Comparison of ENCODE assay signal across 1 cellular context in the genomic region with DNA sequence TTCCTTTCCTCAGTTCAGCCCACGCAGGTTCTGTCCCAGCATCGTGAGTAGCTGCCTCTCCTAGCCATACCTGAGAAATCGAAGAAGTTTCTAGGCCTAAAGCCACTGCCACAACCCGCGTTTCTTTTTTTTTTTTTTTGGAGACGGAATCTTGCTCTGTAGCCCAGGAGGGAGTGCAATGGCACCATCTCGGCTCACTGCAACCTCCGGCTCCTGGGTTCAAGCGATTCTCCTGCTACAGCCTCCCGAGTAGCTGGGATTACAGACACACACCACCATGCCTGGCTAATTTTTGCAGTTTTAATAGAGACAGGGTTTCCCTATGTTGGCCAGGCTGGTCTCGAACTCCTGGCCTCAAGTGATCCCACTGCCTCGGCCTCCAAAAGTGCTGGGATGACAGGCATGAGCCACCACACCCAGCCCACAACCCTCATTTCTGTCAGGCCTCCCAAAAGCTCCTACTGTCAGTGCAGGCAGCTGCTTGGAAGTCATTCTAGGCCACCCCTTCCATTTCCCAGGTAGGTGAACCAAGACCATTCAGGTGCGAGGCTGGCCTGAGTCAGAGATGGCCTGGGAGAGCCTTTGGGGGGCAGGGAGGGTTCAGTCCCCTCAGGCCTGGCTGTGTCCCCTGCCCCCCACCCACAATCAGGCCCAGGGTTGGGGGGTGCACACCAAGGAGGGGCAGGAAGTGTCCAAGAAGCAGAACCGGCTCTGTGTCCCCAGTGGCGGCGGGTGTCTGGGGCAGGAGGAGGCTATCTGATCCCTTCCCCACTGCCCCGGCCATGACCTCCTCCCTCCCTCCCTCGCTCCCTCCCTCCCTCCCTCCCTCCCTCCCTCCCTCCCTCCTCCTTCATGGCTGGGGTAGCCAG.
TF ChIP-seq lines count a peak whose summit lies in the region.

No MANE protein-coding gene starts in this region.

TF ChIP-seq in K562, 482 proteins besides CTCF, POLR2A, EP300 and RAD21 (continued from another document and continues in another):
- TF ChIP-seq NONO (IDR thresholded peaks at IDR 0.05; ENCODE audit: low read depth in 2 of 2, low read length in 1 of 2): no peak
- no peak for TF ChIP-seq CC2D1A (IDR thresholded peaks at IDR 0.05)
- TF ChIP-seq, protein P1, sequence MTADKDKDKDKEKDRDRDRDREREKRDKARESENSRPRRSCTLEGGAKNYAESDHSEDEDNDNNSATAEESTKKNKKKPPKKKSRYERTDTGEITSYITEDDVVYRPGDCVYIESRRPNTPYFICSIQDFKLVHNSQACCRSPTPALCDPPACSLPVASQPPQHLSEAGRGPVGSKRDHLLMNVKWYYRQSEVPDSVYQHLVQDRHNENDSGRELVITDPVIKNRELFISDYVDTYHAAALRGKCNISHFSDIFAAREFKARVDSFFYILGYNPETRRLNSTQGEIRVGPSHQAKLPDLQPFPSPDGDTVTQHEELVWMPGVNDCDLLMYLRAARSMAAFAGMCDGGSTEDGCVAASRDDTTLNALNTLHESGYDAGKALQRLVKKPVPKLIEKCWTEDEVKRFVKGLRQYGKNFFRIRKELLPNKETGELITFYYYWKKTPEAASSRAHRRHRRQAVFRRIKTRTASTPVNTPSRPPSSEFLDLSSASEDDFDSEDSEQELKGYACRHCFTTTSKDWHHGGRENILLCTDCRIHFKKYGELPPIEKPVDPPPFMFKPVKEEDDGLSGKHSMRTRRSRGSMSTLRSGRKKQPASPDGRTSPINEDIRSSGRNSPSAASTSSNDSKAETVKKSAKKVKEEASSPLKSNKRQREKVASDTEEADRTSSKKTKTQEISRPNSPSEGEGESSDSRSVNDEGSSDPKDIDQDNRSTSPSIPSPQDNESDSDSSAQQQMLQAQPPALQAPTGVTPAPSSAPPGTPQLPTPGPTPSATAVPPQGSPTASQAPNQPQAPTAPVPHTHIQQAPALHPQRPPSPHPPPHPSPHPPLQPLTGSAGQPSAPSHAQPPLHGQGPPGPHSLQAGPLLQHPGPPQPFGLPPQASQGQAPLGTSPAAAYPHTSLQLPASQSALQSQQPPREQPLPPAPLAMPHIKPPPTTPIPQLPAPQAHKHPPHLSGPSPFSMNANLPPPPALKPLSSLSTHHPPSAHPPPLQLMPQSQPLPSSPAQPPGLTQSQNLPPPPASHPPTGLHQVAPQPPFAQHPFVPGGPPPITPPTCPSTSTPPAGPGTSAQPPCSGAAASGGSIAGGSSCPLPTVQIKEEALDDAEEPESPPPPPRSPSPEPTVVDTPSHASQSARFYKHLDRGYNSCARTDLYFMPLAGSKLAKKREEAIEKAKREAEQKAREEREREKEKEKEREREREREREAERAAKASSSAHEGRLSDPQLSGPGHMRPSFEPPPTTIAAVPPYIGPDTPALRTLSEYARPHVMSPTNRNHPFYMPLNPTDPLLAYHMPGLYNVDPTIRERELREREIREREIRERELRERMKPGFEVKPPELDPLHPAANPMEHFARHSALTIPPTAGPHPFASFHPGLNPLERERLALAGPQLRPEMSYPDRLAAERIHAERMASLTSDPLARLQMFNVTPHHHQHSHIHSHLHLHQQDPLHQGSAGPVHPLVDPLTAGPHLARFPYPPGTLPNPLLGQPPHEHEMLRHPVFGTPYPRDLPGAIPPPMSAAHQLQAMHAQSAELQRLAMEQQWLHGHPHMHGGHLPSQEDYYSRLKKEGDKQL (CRISPR knock-in tag; IDR thresholded peaks at IDR 0.05; ENCODE audit: borderline replicate concordance): no peak
- TF ChIP-seq ELF4 (CRISPR knock-in tag; IDR thresholded peaks at IDR 0.05): no peak
- TF ChIP-seq, protein P2, sequence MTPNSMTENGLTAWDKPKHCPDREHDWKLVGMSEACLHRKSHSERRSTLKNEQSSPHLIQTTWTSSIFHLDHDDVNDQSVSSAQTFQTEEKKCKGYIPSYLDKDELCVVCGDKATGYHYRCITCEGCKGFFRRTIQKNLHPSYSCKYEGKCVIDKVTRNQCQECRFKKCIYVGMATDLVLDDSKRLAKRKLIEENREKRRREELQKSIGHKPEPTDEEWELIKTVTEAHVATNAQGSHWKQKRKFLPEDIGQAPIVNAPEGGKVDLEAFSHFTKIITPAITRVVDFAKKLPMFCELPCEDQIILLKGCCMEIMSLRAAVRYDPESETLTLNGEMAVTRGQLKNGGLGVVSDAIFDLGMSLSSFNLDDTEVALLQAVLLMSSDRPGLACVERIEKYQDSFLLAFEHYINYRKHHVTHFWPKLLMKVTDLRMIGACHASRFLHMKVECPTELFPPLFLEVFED (CRISPR knock-in tag; conservative IDR thresholded peaks at IDR 0.05): no peak
- TF ChIP-seq, protein P3, sequence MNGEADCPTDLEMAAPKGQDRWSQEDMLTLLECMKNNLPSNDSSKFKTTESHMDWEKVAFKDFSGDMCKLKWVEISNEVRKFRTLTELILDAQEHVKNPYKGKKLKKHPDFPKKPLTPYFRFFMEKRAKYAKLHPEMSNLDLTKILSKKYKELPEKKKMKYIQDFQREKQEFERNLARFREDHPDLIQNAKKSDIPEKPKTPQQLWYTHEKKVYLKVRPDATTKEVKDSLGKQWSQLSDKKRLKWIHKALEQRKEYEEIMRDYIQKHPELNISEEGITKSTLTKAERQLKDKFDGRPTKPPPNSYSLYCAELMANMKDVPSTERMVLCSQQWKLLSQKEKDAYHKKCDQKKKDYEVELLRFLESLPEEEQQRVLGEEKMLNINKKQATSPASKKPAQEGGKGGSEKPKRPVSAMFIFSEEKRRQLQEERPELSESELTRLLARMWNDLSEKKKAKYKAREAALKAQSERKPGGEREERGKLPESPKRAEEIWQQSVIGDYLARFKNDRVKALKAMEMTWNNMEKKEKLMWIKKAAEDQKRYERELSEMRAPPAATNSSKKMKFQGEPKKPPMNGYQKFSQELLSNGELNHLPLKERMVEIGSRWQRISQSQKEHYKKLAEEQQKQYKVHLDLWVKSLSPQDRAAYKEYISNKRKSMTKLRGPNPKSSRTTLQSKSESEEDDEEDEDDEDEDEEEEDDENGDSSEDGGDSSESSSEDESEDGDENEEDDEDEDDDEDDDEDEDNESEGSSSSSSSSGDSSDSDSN (IDR thresholded peaks at IDR 0.05; ENCODE audit: borderline replicate concordance in 1 of 2, low read depth in 2 of 2, low read length in 2 of 2): no peak
- no peak for TF ChIP-seq TARDBP (IDR thresholded peaks at IDR 0.05)
- no peak for TF ChIP-seq POLR3G (IDR thresholded peaks at IDR 0.05; ENCODE audit: extremely low read depth, insufficient read length, insufficient replicate concordance)
- no peak for TF ChIP-seq ZNF77 (CRISPR knock-in tag; IDR thresholded peaks at IDR 0.05)
- TF ChIP-seq, protein P4, sequence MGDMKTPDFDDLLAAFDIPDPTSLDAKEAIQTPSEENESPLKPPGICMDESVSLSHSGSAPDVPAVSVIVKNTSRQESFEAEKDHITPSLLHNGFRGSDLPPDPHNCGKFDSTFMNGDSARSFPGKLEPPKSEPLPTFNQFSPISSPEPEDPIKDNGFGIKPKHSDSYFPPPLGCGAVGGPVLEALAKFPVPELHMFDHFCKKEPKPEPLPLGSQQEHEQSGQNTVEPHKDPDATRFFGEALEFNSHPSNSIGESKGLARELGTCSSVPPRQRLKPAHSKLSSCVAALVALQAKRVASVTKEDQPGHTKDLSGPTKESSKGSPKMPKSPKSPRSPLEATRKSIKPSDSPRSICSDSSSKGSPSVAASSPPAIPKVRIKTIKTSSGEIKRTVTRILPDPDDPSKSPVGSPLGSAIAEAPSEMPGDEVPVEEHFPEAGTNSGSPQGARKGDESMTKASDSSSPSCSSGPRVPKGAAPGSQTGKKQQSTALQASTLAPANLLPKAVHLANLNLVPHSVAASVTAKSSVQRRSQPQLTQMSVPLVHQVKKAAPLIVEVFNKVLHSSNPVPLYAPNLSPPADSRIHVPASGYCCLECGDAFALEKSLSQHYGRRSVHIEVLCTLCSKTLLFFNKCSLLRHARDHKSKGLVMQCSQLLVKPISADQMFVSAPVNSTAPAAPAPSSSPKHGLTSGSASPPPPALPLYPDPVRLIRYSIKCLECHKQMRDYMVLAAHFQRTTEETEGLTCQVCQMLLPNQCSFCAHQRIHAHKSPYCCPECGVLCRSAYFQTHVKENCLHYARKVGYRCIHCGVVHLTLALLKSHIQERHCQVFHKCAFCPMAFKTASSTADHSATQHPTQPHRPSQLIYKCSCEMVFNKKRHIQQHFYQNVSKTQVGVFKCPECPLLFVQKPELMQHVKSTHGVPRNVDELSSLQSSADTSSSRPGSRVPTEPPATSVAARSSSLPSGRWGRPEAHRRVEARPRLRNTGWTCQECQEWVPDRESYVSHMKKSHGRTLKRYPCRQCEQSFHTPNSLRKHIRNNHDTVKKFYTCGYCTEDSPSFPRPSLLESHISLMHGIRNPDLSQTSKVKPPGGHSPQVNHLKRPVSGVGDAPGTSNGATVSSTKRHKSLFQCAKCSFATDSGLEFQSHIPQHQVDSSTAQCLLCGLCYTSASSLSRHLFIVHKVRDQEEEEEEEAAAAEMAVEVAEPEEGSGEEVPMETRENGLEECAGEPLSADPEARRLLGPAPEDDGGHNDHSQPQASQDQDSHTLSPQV (IDR thresholded peaks at IDR 0.05): peak; percentile 63
- no peak for TF ChIP-seq E2F3 (CRISPR knock-in tag; IDR thresholded peaks at IDR 0.05)
- no peak for TF ChIP-seq SRSF7 (optimal IDR thresholded peaks at IDR 0.05; ENCODE audit: low read depth, low read length)
- TF ChIP-seq, protein P5, sequence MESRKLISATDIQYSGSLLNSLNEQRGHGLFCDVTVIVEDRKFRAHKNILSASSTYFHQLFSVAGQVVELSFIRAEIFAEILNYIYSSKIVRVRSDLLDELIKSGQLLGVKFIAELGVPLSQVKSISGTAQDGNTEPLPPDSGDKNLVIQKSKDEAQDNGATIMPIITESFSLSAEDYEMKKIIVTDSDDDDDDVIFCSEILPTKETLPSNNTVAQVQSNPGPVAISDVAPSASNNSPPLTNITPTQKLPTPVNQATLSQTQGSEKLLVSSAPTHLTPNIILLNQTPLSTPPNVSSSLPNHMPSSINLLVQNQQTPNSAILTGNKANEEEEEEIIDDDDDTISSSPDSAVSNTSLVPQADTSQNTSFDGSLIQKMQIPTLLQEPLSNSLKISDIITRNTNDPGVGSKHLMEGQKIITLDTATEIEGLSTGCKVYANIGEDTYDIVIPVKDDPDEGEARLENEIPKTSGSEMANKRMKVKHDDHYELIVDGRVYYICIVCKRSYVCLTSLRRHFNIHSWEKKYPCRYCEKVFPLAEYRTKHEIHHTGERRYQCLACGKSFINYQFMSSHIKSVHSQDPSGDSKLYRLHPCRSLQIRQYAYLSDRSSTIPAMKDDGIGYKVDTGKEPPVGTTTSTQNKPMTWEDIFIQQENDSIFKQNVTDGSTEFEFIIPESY (CRISPR knock-in tag; IDR thresholded peaks at IDR 0.05): no peak
- TF ChIP-seq SLC30A9 (CRISPR knock-in tag; IDR thresholded peaks at IDR 0.05): no peak
- TF ChIP-seq, protein P6, sequence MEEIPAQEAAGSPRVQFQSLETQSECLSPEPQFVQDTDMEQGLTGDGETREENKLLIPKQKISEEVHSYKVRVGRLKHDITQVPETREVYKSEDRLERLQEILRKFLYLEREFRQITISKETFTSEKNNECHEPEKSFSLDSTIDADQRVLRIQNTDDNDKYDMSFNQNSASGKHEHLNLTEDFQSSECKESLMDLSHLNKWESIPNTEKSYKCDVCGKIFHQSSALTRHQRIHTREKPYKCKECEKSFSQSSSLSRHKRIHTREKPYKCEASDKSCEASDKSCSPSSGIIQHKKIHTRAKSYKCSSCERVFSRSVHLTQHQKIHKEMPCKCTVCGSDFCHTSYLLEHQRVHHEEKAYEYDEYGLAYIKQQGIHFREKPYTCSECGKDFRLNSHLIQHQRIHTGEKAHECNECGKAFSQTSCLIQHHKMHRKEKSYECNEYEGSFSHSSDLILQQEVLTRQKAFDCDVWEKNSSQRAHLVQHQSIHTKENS (CRISPR knock-in tag; IDR thresholded peaks at IDR 0.05): no peak
- TF ChIP-seq, protein P7, sequence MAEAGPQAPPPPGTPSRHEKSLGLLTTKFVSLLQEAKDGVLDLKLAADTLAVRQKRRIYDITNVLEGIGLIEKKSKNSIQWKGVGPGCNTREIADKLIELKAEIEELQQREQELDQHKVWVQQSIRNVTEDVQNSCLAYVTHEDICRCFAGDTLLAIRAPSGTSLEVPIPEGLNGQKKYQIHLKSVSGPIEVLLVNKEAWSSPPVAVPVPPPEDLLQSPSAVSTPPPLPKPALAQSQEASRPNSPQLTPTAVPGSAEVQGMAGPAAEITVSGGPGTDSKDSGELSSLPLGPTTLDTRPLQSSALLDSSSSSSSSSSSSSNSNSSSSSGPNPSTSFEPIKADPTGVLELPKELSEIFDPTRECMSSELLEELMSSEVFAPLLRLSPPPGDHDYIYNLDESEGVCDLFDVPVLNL (CRISPR knock-in tag; IDR thresholded peaks at IDR 0.05; ENCODE audit: low read depth): 0 out of 2 replicates have a peak, but pooled peaks have one; percentile 37
- TF ChIP-seq, protein P8, sequence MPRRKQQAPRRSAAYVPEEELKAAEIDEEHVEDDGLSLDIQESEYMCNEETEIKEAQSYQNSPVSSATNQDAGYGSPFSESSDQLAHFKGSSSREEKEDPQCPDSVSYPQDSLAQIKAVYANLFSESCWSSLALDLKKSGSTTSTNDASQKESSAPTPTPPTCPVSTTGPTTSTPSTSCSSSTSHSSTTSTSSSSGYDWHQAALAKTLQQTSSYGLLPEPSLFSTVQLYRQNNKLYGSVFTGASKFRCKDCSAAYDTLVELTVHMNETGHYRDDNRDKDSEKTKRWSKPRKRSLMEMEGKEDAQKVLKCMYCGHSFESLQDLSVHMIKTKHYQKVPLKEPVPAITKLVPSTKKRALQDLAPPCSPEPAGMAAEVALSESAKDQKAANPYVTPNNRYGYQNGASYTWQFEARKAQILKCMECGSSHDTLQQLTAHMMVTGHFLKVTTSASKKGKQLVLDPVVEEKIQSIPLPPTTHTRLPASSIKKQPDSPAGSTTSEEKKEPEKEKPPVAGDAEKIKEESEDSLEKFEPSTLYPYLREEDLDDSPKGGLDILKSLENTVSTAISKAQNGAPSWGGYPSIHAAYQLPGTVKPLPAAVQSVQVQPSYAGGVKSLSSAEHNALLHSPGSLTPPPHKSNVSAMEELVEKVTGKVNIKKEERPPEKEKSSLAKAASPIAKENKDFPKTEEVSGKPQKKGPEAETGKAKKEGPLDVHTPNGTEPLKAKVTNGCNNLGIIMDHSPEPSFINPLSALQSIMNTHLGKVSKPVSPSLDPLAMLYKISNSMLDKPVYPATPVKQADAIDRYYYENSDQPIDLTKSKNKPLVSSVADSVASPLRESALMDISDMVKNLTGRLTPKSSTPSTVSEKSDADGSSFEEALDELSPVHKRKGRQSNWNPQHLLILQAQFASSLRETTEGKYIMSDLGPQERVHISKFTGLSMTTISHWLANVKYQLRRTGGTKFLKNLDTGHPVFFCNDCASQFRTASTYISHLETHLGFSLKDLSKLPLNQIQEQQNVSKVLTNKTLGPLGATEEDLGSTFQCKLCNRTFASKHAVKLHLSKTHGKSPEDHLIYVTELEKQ (CRISPR knock-in tag; IDR thresholded peaks at IDR 0.05): no peak
- no peak for TF ChIP-seq PTTG1 (tag; IDR thresholded peaks at IDR 0.05; ENCODE audit: low read depth)
- TF ChIP-seq, protein P9, sequence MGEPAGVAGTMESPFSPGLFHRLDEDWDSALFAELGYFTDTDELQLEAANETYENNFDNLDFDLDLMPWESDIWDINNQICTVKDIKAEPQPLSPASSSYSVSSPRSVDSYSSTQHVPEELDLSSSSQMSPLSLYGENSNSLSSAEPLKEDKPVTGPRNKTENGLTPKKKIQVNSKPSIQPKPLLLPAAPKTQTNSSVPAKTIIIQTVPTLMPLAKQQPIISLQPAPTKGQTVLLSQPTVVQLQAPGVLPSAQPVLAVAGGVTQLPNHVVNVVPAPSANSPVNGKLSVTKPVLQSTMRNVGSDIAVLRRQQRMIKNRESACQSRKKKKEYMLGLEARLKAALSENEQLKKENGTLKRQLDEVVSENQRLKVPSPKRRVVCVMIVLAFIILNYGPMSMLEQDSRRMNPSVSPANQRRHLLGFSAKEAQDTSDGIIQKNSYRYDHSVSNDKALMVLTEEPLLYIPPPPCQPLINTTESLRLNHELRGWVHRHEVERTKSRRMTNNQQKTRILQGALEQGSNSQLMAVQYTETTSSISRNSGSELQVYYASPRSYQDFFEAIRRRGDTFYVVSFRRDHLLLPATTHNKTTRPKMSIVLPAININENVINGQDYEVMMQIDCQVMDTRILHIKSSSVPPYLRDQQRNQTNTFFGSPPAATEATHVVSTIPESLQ (CRISPR knock-in tag; IDR thresholded peaks at IDR 0.05): no peak
- TF ChIP-seq TAL1 (IDR thresholded peaks at IDR 0.05): no peak
- TF ChIP-seq NR3C1 (CRISPR knock-in tag; IDR thresholded peaks at IDR 0.05): no peak
- no peak for TF ChIP-seq KAT2B (IDR thresholded peaks at IDR 0.05; ENCODE audit: low read depth, low read length)
- TF ChIP-seq DACH1 (IDR thresholded peaks at IDR 0.05; ENCODE audit: partially characterized antibody): no peak
